ENCODE assay signal across 8 cellular contexts in the genomic region with DNA sequence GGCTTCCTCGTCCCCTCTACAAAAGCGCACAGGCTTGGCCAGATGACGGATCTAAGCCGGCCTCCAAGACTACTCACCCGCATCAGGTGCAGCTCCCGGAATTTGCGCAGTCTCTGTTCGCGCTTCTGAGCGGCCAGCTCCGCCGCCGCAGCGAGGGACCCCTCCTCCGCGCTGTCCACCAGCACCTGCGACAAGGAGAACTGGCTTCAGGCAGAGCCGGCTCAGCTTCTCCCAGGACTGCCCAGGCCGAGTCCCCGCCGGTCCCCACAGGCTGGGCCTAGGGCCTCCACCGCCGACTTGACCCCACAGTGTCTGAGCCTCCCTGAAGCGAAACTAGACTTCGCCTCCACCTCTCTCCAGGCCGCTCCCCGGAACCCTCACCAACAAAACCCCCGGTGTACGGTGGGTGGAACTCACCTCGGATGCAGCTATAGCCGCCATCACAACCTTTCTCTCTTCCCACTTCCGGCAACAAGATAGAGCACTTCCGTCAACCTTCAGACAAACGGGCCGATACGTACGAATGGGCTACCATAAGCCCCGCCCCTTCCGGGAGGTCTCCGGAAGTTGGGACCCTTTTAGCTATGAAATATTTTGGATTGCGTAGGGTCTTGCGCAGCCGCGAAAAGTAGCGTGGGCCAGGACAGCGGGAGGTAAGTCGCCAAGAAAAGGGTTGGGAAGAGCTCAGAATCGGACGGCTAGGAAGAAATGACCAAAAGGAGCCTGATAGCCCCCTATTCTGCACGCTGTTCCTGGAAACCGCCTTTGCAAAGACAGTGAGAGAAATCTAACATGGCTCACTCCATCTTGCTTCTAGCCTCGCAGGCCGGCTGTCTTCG.
DNase-seq lines count a peak whose midpoint lies in the region; ATAC-seq lines count a peak whose summit lies in the region.

A gene (minus strand): TSS at position 476 of the 839 bp plus-strand sequence. CDS start 35 bp downstream, at position 441.

- ATAC-seq in GM19035 (IDR thresholded peaks at IDR 0.05; ENCODE audit: unreplicated experiment): peak; percentile 81
- peak; percentile 85 for ATAC-seq in HG03354 (IDR thresholded peaks at IDR 0.05; ENCODE audit: poor library complexity, severe bottlenecking, unreplicated experiment)

- peak; percentile 93 for DNase-seq in AG08396 (ENCODE audit: low spot score)
- DNase-seq in NCI-H446 (lab: John Stamatoyannopoulos, UW): peak; percentile 96 to 97
- DNase-seq in activated CD4-positive, CD25-positive, alpha-beta regulatory T cell treated with anti-CD3 and anti-CD28 coated beads, Interleukin-2, amount 50 U/mL, for 16 hours (ENCODE audit: low read depth, low spot score): peak; percentile 85
- DNase-seq in cerebellar cortex (ENCODE audit: low spot score): peak; percentile 98
- peak; percentile 95 for DNase-seq in islet precursor cell
- DNase-seq in stimulated activated CD4-positive, alpha-beta T cell treated with anti-CD3 and anti-CD28 coated beads, Interleukin-12 subunit alpha, Interleukin-12 subunit beta, amount 100 ng/mL, for 48 hours (ENCODE audit: low read depth in 2 of 3, low spot score in 1 of 3): peak; percentile 75 to 86 (median 84)

Comparison
In these comparisons a context has a peak if more than half of its experiments do, and no peak if none do; other contexts are left out.
1. Peak in every context shown above with its lines: DNase-seq and ATAC-seq.